In genomic region chr7:23546897-23547572, GRCh38 we compare ENCODE assay signal across 1 cellular context.
TF ChIP-seq lines count a peak whose summit lies in the region.

No MANE protein-coding gene starts in this region.

TF ChIP-seq in SK-N-SH, 30 proteins besides CTCF, POLR2A, EP300 and RAD21 (continued from another document):
- TF ChIP-seq USF2 (IDR thresholded peaks at IDR 0.05; ENCODE audit: borderline replicate concordance, low read depth, low read length) (no peak), GABPA (IDR thresholded peaks at IDR 0.05; ENCODE audit: low read depth) (no peak), RFX5 (IDR thresholded peaks at IDR 0.05; ENCODE audit: low read length) (peak; percentile 74), SIN3A (IDR thresholded peaks at IDR 0.05; ENCODE audit: borderline replicate concordance, low read depth, low read length) (no peak), MEF2A (IDR thresholded peaks at IDR 0.05; ENCODE audit: borderline replicate concordance, low read depth) (no peak), TCF12 (IDR thresholded peaks at IDR 0.05) (0 out of 2 replicates have a peak, but pooled peaks have one; percentile 9), FOSL2 (IDR thresholded peaks at IDR 0.05; ENCODE audit: borderline replicate concordance, low read depth) (no peak), GATA2 (CRISPR knock-in tag; IDR thresholded peaks at IDR 0.05) (no peak), PBX3 (IDR thresholded peaks at IDR 0.05) (no peak), REST (IDR thresholded peaks at IDR 0.05; ENCODE audit: low read depth, low read length) (0 out of 2 replicates have a peak, but pooled peaks have one; percentile 24), FOXJ3 (CRISPR knock-in tag; IDR thresholded peaks at IDR 0.05) (no peak), ZBTB33 (IDR thresholded peaks at IDR 0.05; ENCODE audit: borderline replicate concordance, low read depth) (no peak), NRF1 (IDR thresholded peaks at IDR 0.05; ENCODE audit: low read depth, low read length) (0 out of 2 replicates have a peak, but pooled peaks have one; percentile 15), JUND (IDR thresholded peaks at IDR 0.05) (no peak), MAX (IDR thresholded peaks at IDR 0.05; ENCODE audit: low read depth) (no peak), TEAD4 (IDR thresholded peaks at IDR 0.05; ENCODE audit: borderline replicate concordance, insufficient read depth) (no peak), TAF1 (IDR thresholded peaks at IDR 0.05; ENCODE audit: borderline replicate concordance, low read depth, low read length) (no peak), CHD2 (IDR thresholded peaks at IDR 0.05; ENCODE audit: low read length, partially characterized antibody) (no peak)
TF ChIP-seq in SK-N-SH: peak in this region for 5.
